ENCODE assay signal across 8 cellular contexts in genomic region chr7:105013818-105014724, GRCh38. TPM values are rescaled to one million over a fixed set of nuclear protein-coding genes. Genes with fewer than 3 reads are reported as not detected.
DNase-seq lines count a peak whose midpoint lies in the region; ATAC-seq and TF ChIP-seq lines count a peak whose summit lies in the region.

A gene with protein sequence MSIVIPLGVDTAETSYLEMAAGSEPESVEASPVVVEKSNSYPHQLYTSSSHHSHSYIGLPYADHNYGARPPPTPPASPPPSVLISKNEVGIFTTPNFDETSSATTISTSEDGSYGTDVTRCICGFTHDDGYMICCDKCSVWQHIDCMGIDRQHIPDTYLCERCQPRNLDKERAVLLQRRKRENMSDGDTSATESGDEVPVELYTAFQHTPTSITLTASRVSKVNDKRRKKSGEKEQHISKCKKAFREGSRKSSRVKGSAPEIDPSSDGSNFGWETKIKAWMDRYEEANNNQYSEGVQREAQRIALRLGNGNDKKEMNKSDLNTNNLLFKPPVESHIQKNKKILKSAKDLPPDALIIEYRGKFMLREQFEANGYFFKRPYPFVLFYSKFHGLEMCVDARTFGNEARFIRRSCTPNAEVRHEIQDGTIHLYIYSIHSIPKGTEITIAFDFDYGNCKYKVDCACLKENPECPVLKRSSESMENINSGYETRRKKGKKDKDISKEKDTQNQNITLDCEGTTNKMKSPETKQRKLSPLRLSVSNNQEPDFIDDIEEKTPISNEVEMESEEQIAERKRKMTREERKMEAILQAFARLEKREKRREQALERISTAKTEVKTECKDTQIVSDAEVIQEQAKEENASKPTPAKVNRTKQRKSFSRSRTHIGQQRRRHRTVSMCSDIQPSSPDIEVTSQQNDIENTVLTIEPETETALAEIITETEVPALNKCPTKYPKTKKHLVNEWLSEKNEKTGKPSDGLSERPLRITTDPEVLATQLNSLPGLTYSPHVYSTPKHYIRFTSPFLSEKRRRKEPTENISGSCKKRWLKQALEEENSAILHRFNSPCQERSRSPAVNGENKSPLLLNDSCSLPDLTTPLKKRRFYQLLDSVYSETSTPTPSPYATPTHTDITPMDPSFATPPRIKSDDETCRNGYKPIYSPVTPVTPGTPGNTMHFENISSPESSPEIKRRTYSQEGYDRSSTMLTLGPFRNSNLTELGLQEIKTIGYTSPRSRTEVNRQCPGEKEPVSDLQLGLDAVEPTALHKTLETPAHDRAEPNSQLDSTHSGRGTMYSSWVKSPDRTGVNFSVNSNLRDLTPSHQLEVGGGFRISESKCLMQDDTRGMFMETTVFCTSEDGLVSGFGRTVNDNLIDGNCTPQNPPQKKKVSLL (N-terminal part only) (plus strand): TSS chr7:105014205. CDS start chr7:105040953, 26,748 bp downstream.

- H3K27me3 Mint-ChIP-seq in chondrocyte (ENCODE audit: low read depth), result no peaks in the 10 kb centered on the region

- H3K27me3 ChIP-seq in layer of hippocampus (ENCODE audit: control insufficient read depth, insufficient read depth, low read length), result no peaks in the 10 kb centered on the region

- ATAC-seq in GM18868 (IDR thresholded peaks at IDR 0.05; ENCODE audit: unreplicated experiment), result peak; percentile 26
- ATAC-seq in HG03139 (IDR thresholded peaks at IDR 0.05; ENCODE audit: unreplicated experiment), result peak; percentile 26

- peak within 1 kb of the TSS; percentile 100 for H3K27ac Mint-ChIP-seq in chondrocyte (ENCODE audit: unreplicated experiment)

- peak; percentile 50 for TF ChIP-seq CTCF in chondrocyte (IDR thresholded peaks at IDR 0.05)

- DNase-seq in ACHN (peak; percentile 95), NCI-H446 (lab: John Stamatoyannopoulos, UW) (peak; percentile 63 to 88), chondrocyte (ENCODE audit: low spot score) (peak; percentile 96)
- peak; percentile 84 to 90 for DNase-seq in activated CD4-positive, alpha-beta T cell treated with anti-CD3 and anti-CD28 coated beads for 24 hours (ENCODE audit: low read depth in 2 of 2)
- DNase-seq in stimulated activated CD4-positive, alpha-beta T cell treated with anti-CD3 and anti-CD28 coated beads, Interleukin-1b, Interleukin-23, amount 100 ng/mL, for 4 hours (ENCODE audit: low read depth in 2 of 2), result peak; percentile 86

- H3K4me3 Mint-ChIP-seq in chondrocyte (ENCODE audit: unreplicated experiment), result peak within 1 kb of the TSS; percentile 100

- H3K4me1 Mint-ChIP-seq in chondrocyte (ENCODE audit: low read depth), result peaks cover 44% of the 10 kb centered on the region

- no peaks in the 10 kb centered on the region for H3K9me3 Mint-ChIP-seq in chondrocyte (ENCODE audit: low read depth)

- H3K27ac ChIP-seq in layer of hippocampus (ENCODE audit: low read depth, low read length), result peak within 1 kb of the TSS; percentile 100

- in situ Hi-C loops in ACHN (cut with HindIII; ENCODE audit: low pct_ligation_motif_present, low pct_unique_long_range_greater_than_20kb, low sequenced_read_pairs), result no loop called here

- H3K36me3 Mint-ChIP-seq in chondrocyte (ENCODE audit: low read depth), result peaks cover 12% of the 10 kb centered on the region

RNA-seq across cellular contexts. Expression of the gene that starts here (rescaled TPM):
- total RNA-seq in chondrocyte, result 59.6 to 63.1 TPM (median 59.9 TPM) in 3 replicates

Comparison
In these comparisons a context has a peak if more than half of its experiments do, and no peak if none do; other contexts are left out.
1. Peak in every context shown above with its lines: DNase-seq, ATAC-seq and H3K27ac ChIP-seq.